8 cellular contexts compared by ENCODE assay signal in genomic region chr11:73982990-73983763, GRCh38. TPM values are rescaled to one million over a fixed set of nuclear protein-coding genes. Genes with fewer than 3 reads are reported as not detected.
A peak's percentile ranks its signal among the peaks of the same experiment; 100 is the strongest.
DNase-seq lines count a peak whose midpoint lies in the region; ATAC-seq and TF ChIP-seq lines count a peak whose summit lies in the region.

No MANE protein-coding gene starts in this region.

- peaks cover 0 to 3% (median 0%) of the 10 kb centered on the region in 8 donors for H3K9me3 Mint-ChIP-seq in CD4-positive, alpha-beta memory T cell
- no peaks in the 10 kb centered on the region for H3K9me3 Mint-ChIP-seq in activated CD4-positive, alpha-beta memory T cell treated with anti-CD3 and anti-CD28 coated beads, Interleukin-2, amount 10 ng/mL, durations not matched to agents 7 days and 5 days

- peaks cover 19 to 70% (median 29%) of the 10 kb centered on the region in 4 donors for H3K4me1 Mint-ChIP-seq in CD4-positive, alpha-beta memory T cell
- peaks cover 47% of the 10 kb centered on the region for H3K4me1 Mint-ChIP-seq in activated CD4-positive, alpha-beta memory T cell treated with anti-CD3 and anti-CD28 coated beads, Interleukin-2, amount 10 ng/mL, durations not matched to agents 7 days and 5 days

- intact Hi-C loops in CD4-positive, alpha-beta memory T cell (cut with micrococcal nuclease) = loop anchor here (1.0 to 5.0 kb wide), 4 partner anchors 9 to 188 kb away; partner anchors contain the start of genes C2CD3, COA4, PAAF1 and PPME1

- ATAC-seq in GM19452 (IDR thresholded peaks at IDR 0.05; ENCODE audit: unreplicated experiment) = peak; percentile 71
- peak; percentile 74 for ATAC-seq in HG03571 (IDR thresholded peaks at IDR 0.05; ENCODE audit: unreplicated experiment)
- ATAC-seq in lung (ENCODE audit: insufficient read depth, low FRiP score) = peak; percentile 94

- no peaks in the 10 kb centered on the region for H3K27me3 Mint-ChIP-seq in CD4-positive, alpha-beta memory T cell
- no peaks in the 10 kb centered on the region for H3K27me3 Mint-ChIP-seq in activated CD4-positive, alpha-beta memory T cell treated with anti-CD3 and anti-CD28 coated beads, Interleukin-2, amount 10 ng/mL, durations not matched to agents 7 days and 5 days

- TF ChIP-seq CTCF in lung (IDR thresholded peaks at IDR 0.05; ENCODE audit: control extremely low read depth, extremely low read depth) = no peak

- peak overlapping the region; percentile 87 to 99 for H3K4me3 ChIP-seq in CD4-positive, alpha-beta memory T cell (ENCODE audit: low read length in 2 of 2)
- H3K4me3 ChIP-seq in ectodermal cell (ENCODE audit: insufficient read depth, low read depth, low read length) (peak overlapping the region; percentile 57), lung (peak overlapping the region; percentile 64)

- WGBS in ectodermal cell, 2 experiments = 1 to 2% methylated on average over 59 of the region's 59 CpGs
- 1 to 2% methylated on average over 45 to 59 of the region's 59 CpGs for WGBS in lung, 2 donors

- H3K36me3 ChIP-seq in CD4-positive, alpha-beta memory T cell (ENCODE audit: insufficient read depth, low read length) = peaks cover 25% of the 10 kb centered on the region
- H3K36me3 ChIP-seq in ectodermal cell (ENCODE audit: control insufficient read depth, insufficient read depth, low read length) = peaks cover 22% of the 10 kb centered on the region
- no peaks in the 10 kb centered on the region for H3K36me3 ChIP-seq in lung (ENCODE audit: control insufficient read depth in 2 of 2, insufficient read depth in 2 of 2, low read length in 2 of 2)

- no peaks in the 10 kb centered on the region for H3K27me3 ChIP-seq in CD4-positive, alpha-beta memory T cell (ENCODE audit: insufficient read depth, low read length)
- H3K27me3 ChIP-seq in ectodermal cell (ENCODE audit: control insufficient read depth, insufficient read depth, low read length, poor library complexity, severe bottlenecking) = no peaks in the 10 kb centered on the region
- no peaks in the 10 kb centered on the region for H3K27me3 ChIP-seq in lung (ENCODE audit: control insufficient read depth, insufficient read depth)

- peak overlapping the region; percentile 96 to 99 (median 99) for H3K4me3 Mint-ChIP-seq in CD4-positive, alpha-beta memory T cell
- H3K4me3 Mint-ChIP-seq in activated CD4-positive, alpha-beta memory T cell treated with anti-CD3 and anti-CD28 coated beads, Interleukin-2, amount 10 ng/mL, durations not matched to agents 7 days and 5 days = peak overlapping the region; percentile 96

- no peaks in the 10 kb centered on the region for H3K9me3 ChIP-seq in CD4-positive, alpha-beta memory T cell (ENCODE audit: control insufficient read depth in 1 of 2, low read length in 2 of 2)
- H3K9me3 ChIP-seq in ectodermal cell (ENCODE audit: control insufficient read depth, low read length) (no peaks in the 10 kb centered on the region), lung (ENCODE audit: control insufficient read depth in 2 of 2, insufficient read depth in 1 of 2, low read length in 1 of 2) (no peaks in the 10 kb centered on the region)

- H3K27ac ChIP-seq in CD4-positive, alpha-beta memory T cell (ENCODE audit: low read depth, low read length) = peak overlapping the region; percentile 84
- H3K27ac ChIP-seq in ectodermal cell (ENCODE audit: insufficient read depth, low read depth, low read length, poor library complexity, severe bottlenecking) (peak overlapping the region; percentile 82), lung (ENCODE audit: low read depth in 1 of 2, low read length in 1 of 2) (peak overlapping the region; percentile 68 to 99)

- peak; percentile 91 to 95 (median 93) for DNase-seq in CD4-positive, alpha-beta memory T cell
- peak; percentile 97 for DNase-seq in NCI-H82 (lab: John Stamatoyannopoulos, UW)
- DNase-seq in activated CD4-positive, alpha-beta memory T cell treated with anti-CD3 and anti-CD28 coated beads, Interleukin-2, amount 10 ng/mL, durations not matched to agents 7 days and 5 days = peak; percentile 96
- DNase-seq in lung (ENCODE audit: low spot score) = peak; percentile 95
- peak; percentile 76 to 80 (median 80) for DNase-seq in stimulated activated CD4-positive, alpha-beta T cell treated with anti-CD3 and anti-CD28 coated beads, TNF-alpha, amount 100 ng/mL, for 1 hour (ENCODE audit: low read depth in 3 of 3, low spot score in 1 of 3)

- H3K4me1 ChIP-seq in CD4-positive, alpha-beta memory T cell (ENCODE audit: insufficient read depth, low read length) = peaks cover 41% of the 10 kb centered on the region
- peaks cover 28% of the 10 kb centered on the region for H3K4me1 ChIP-seq in ectodermal cell (ENCODE audit: control insufficient read depth, insufficient read depth, low read length)
- peaks cover 0 to 3% of the 10 kb centered on the region in 2 donors for H3K4me1 ChIP-seq in lung (ENCODE audit: control insufficient read depth in 2 of 2, insufficient read depth in 2 of 2, low read length in 2 of 2)

- H3K36me3 Mint-ChIP-seq in CD4-positive, alpha-beta memory T cell = peaks cover 36 to 47% of the 10 kb centered on the region in 2 donors
- peaks cover 47% of the 10 kb centered on the region for H3K36me3 Mint-ChIP-seq in activated CD4-positive, alpha-beta memory T cell treated with anti-CD3 and anti-CD28 coated beads, Interleukin-2, amount 10 ng/mL, durations not matched to agents 7 days and 5 days (ENCODE audit: low read depth)

- POLR2A ChIA-PET in CD4-positive, alpha-beta memory T cell (lab: Charles Lee; ENCODE audit: partially characterized antibody) = interaction anchor here (0.9 to 38.4 kb wide), 8 partner anchors 14 to 222 kb away, joined by 3 to 2221 read pairs (median 6); partner anchors contain the start of genes C2CD3, PPME1, RAB6A and UCP3
- POLR2A ChIA-PET in activated CD4-positive, alpha-beta memory T cell treated with anti-CD3 and anti-CD28 coated beads, Interleukin-2, amount 10 ng/mL, durations not matched to agents 7 days and 5 days (lab: Charles Lee) = interaction anchor here (0.7 to 12.3 kb wide), 15 partner anchors 13 to 510 kb away, joined by 3 to 264 read pairs (median 7); partner anchors contain the start of genes C2CD3, LIPT2, PPME1 and UCP3

- H3K27ac Mint-ChIP-seq in CD4-positive, alpha-beta memory T cell = peak overlapping the region; percentile 98 to 100 (median 99)
- H3K27ac Mint-ChIP-seq in activated CD4-positive, alpha-beta memory T cell treated with anti-CD3 and anti-CD28 coated beads, Interleukin-2, amount 10 ng/mL, durations not matched to agents 7 days and 5 days = peak overlapping the region; percentile 98

- CTCF ChIA-PET in CD4-positive, alpha-beta memory T cell (lab: Charles Lee; ENCODE audit: partially characterized antibody) = interaction anchor here (1.0 to 5.0 kb wide), 7 partner anchors 9 to 21 kb away, joined by 3 to 38 read pairs (median 3); no protein-coding TSS in a partner anchor
- CTCF ChIA-PET in activated CD4-positive, alpha-beta memory T cell treated with anti-CD3 and anti-CD28 coated beads, Interleukin-2, amount 10 ng/mL, durations not matched to agents 7 days and 5 days (lab: Charles Lee) = interaction anchor here (0.9 to 2.7 kb wide), 6 partner anchors 9 to 25 kb away, joined by 3 to 10 read pairs (median 4); no protein-coding TSS in a partner anchor

RNA-seq across cellular contexts. Expression of gene UCP2, which starts 0.5 kb away (rescaled TPM):
- total RNA-seq in CD4-positive, alpha-beta memory T cell = 100 to 1,000 TPM; 325 to 336 TPM
- polyA plus RNA-seq in CD4-positive, alpha-beta memory T cell = 1,000 to 10,000 TPM in 1 of 2 donors, 100 to 1,000 TPM in 1; 910 to 1,459 TPM
- 100 to 1,000 TPM; 400 to 407 TPM for total RNA-seq in activated CD4-positive, alpha-beta memory T cell treated with anti-CD3 and anti-CD28 coated beads, Interleukin-2, amount 10 ng/mL, durations not matched to agents 7 days and 5 days
- 72.4 TPM for polyA plus RNA-seq in ectodermal cell (2013, experiment 1 of 4)
- polyA plus RNA-seq in ectodermal cell (2013, experiment 2 of 4) = 115 TPM
- 82.0 TPM for polyA plus RNA-seq in ectodermal cell (2013, experiment 3 of 4)
- polyA plus RNA-seq in ectodermal cell (2013, experiment 4 of 4) = 89.9 TPM
- 100 to 1,000 TPM in 1 of 2 donors, 10 to 100 TPM in 1; 74.1 to 207 TPM for total RNA-seq in lung
- polyA plus RNA-seq in lung = 100 to 1,000 TPM in 1 of 2 donors, 10 to 100 TPM in 1; 44.7 to 203 TPM

RNA-seq across cellular contexts. Expression of gene UCP3, which starts 25.7 kb away (rescaled TPM):
- 1 to 10 TPM; 4.8 to 6.3 TPM for total RNA-seq in CD4-positive, alpha-beta memory T cell
- polyA plus RNA-seq in CD4-positive, alpha-beta memory T cell = under 1 TPM; 0.54 to 0.66 TPM
- 1 to 10 TPM; 1.8 to 2.4 TPM for total RNA-seq in activated CD4-positive, alpha-beta memory T cell treated with anti-CD3 and anti-CD28 coated beads, Interleukin-2, amount 10 ng/mL, durations not matched to agents 7 days and 5 days
- 0.48 TPM for polyA plus RNA-seq in ectodermal cell (2013, experiment 1 of 4)
- polyA plus RNA-seq in ectodermal cell (2013, experiment 2 of 4) = 1.1 TPM
- 0.80 TPM for polyA plus RNA-seq in ectodermal cell (2013, experiment 3 of 4)
- polyA plus RNA-seq in ectodermal cell (2013, experiment 4 of 4) = 0.73 TPM
- 1 to 10 TPM; 1.7 to 2.8 TPM for total RNA-seq in lung
- polyA plus RNA-seq in lung = 1 to 10 TPM; 1.0 to 1.9 TPM

RNA-seq across cellular contexts. Expression of gene DNAJB13, which starts 32.4 kb away (rescaled TPM):
- total RNA-seq in CD4-positive, alpha-beta memory T cell = under 1 TPM; 0.23 to 0.30 TPM
- under 1 TPM in 1 of 2 donors, not detected in 1; 0.53 TPM for polyA plus RNA-seq in CD4-positive, alpha-beta memory T cell
- not detected for total RNA-seq in activated CD4-positive, alpha-beta memory T cell treated with anti-CD3 and anti-CD28 coated beads, Interleukin-2, amount 10 ng/mL, durations not matched to agents 7 days and 5 days
- polyA plus RNA-seq in ectodermal cell (2013, experiment 1 of 4) = 1.5 TPM
- polyA plus RNA-seq in ectodermal cell (2013, experiment 2 of 4) = 0.89 TPM
- polyA plus RNA-seq in ectodermal cell (2013, experiment 3 of 4) = 0.48 TPM
- 0.73 TPM for polyA plus RNA-seq in ectodermal cell (2013, experiment 4 of 4)
- total RNA-seq in lung = 10 to 100 TPM in 1 of 2 donors, 1 to 10 TPM in 1; 6.1 to 11.9 TPM
- 1 to 10 TPM; 5.4 to 6.7 TPM for polyA plus RNA-seq in lung

Comparison
In these comparisons a context has a peak if more than half of its experiments do, and no peak if none do; other contexts are left out.
1. Peak in every context shown above with its lines: DNase-seq, ATAC-seq, H3K4me3 ChIP-seq and H3K27ac ChIP-seq.
2. RNA of gene DNAJB13, which starts 32.4 kb away (total RNA-seq): 6.1 to 11.9 TPM in lung; 0.23 to 0.30 TPM in CD4-positive, alpha-beta memory T cell and not detected in activated CD4-positive, alpha-beta memory T cell treated with anti-CD3 and anti-CD28 coated beads, Interleukin-2, amount 10 ng/mL, durations not matched to agents 7 days and 5 days; every median in the first group is over 4 times any median in the second.